Comparison of ENCODE assay signal across 36 cellular contexts in the genomic region with DNA sequence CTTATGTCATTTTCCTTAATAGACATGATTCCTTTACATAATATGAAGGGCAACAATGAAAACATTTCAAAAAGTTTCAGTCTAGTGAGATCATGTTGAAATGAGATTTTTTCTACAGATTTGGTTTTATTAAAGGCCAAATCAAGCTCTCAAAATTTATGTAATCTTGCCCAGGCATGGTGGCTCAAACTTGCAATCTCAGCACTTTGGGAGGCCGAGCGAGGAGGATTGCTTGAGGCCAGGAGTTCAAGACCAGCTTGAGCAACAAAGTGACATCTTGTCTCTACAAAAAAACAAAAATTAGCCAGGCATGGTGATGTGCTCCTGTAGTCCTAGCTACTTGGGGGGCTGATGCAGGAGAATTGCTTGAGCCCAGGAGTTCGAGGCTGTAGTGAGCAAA.
"Had no signal": no experiment of that assay in that cellular context is flagged by ENCODE, and none has a peak within 500 bp of the region (broad histone marks: within the 10 kb centered on the region; RNA-seq: fewer than 3 reads in every experiment).

No MANE protein-coding gene starts in this region.

- H3K9me3 Mint-ChIP-seq: activated B cell treated with CpG ODN at 0.5 μM for 24 hours; activated CD4-positive, alpha-beta memory T cell treated with anti-CD3 and anti-CD28 coated beads for 36 hours; activated CD4-positive, alpha-beta T cell treated with anti-CD3 and anti-CD28 coated beads, Interleukin-2, amount 10 ng/mL, durations not matched to agents 24 days and 14 days; activated CD8-positive, alpha-beta T cell treated with anti-CD3 and anti-CD28 coated beads for 36 hours; activated naive CD4-positive, alpha-beta T cell treated with anti-CD3 and anti-CD28 coated beads for 36 hours; activated naive CD4-positive, alpha-beta T cell treated with anti-CD3 and anti-CD28 coated beads, Interleukin-2, amount 50 U/mL, for 72 hours; activated naive CD8-positive, alpha-beta T cell treated with anti-CD3 and anti-CD28 coated beads for 36 hours; activated T-cell treated with anti-CD3 and anti-CD28 coated beads, Interleukin-2, amount 50 U/mL, for 4 hours; activated T-cell treated with anti-CD3 and anti-CD28 coated beads, Interleukin-2, amount 50 U/mL, for 72 hours; activated T-helper 1 cell treated with anti-CD3 and anti-CD28 coated beads, Interleukin-12 subunit alpha, Interleukin-12 subunit beta, Interleukin-2, Interleukin-4 antibody, amounts not matched to agents 30 ng/mL and 10 ng/mL and 1 ng/mL, durations not matched to agents 14 hours and 24 hours and 36 hours; activated T-helper 17 cell treated with anti-CD3 and anti-CD28 coated beads, Interleukin-2, amount 50 U/mL, for 72 hours; T-helper 1 cell treated with Interleukin-12 subunit alpha and Interleukin-12 subunit beta and Interleukin-4 antibody, amounts not matched to agents 30 μg/mL and 1 μg/mL, for 36 hours; T-helper 2 cell treated with Interferon-gamma antibody and Interleukin-4, amounts not matched to agents 5 μg/mL and 100 μg/mL, for 36 hours had no signal

- DNase-seq: activated B cell treated with CpG ODN at 0.5 μM for 24 hours; activated CD4-positive, alpha-beta memory T cell treated with anti-CD3 and anti-CD28 coated beads for 36 hours; activated CD4-positive, alpha-beta T cell treated with anti-CD3 and anti-CD28 coated beads for 4 hours; activated CD4-positive, alpha-beta T cell treated with anti-CD3 and anti-CD28 coated beads, Interleukin-2, amount 10 ng/mL, durations not matched to agents 24 days and 14 days; activated CD4-positive, alpha-beta T cell treated with anti-CD3 and anti-CD28 coated beads, Interleukin-2, amount 50 U/mL, for 1 hour; activated CD4-positive, alpha-beta T cell treated with anti-CD3 and anti-CD28 coated beads, Interleukin-2, amount 50 U/mL, for 4 hours; activated CD4-positive, CD25-positive, alpha-beta regulatory T cell treated with anti-CD3 and anti-CD28 coated beads, Interleukin-2, amount 50 U/mL, for 72 hours; activated CD8-positive, alpha-beta memory T cell treated with anti-CD3 and anti-CD28 coated beads, Interleukin-2, amount 50 U/mL, for 4 hours; activated CD8-positive, alpha-beta T cell treated with anti-CD3 and anti-CD28 coated beads for 36 hours; activated effector memory CD4-positive, alpha-beta T cell treated with anti-CD3 and anti-CD28 coated beads, Interleukin-2, amount 50 U/mL, for 16 hours; activated gamma-delta T cell treated with Interleukin-2 at 50 U/mL for 16 hours; activated naive CD4-positive, alpha-beta T cell; activated naive CD4-positive, alpha-beta T cell treated with anti-CD3 and anti-CD28 coated beads for 36 hours; activated naive CD4-positive, alpha-beta T cell treated with anti-CD3 and anti-CD28 coated beads, Interleukin-2, amount 50 U/mL, for 16 hours; activated naive CD8-positive, alpha-beta T cell treated with anti-CD3 and anti-CD28 coated beads for 36 hours; activated T-cell treated with anti-CD3 and anti-CD28 coated beads for 4 hours; activated T-cell treated with anti-CD3 and anti-CD28 coated beads, Interleukin-2, amount 50 U/mL, for 1 hour; activated T-cell treated with anti-CD3 and anti-CD28 coated beads, Interleukin-2, amount 50 U/mL, for 4 hours; activated T-cell treated with anti-CD3 and anti-CD28 coated beads, Interleukin-2, amount 50 U/mL, for 72 hours; adrenal gland; amniotic stem cell; aorta; body of pancreas; brain microvascular endothelial cell; central memory CD4-positive, alpha-beta T cell; T-helper 2 cell; T-helper 9 cell had no signal

- FAIRE-seq: astrocyte, TTC549 had no signal

- ATAC-seq: activated CD8-positive, alpha-beta T cell treated with anti-CD3 and anti-CD28 coated beads for 36 hours; activated naive CD4-positive, alpha-beta T cell treated with anti-CD3 and anti-CD28 coated beads, Interleukin-2, amount 50 U/mL, for 72 hours; activated T-cell treated with anti-CD3 and anti-CD28 coated beads, Interleukin-2, amount 50 U/mL, for 4 hours; activated T-cell treated with anti-CD3 and anti-CD28 coated beads, Interleukin-2, amount 50 U/mL, for 72 hours; activated T-helper 17 cell treated with anti-CD3 and anti-CD28 coated beads, Interleukin-2, amount 50 U/mL, for 72 hours; body of pancreas had no signal

- H3K4me1 Mint-ChIP-seq: activated naive CD8-positive, alpha-beta T cell treated with anti-CD3 and anti-CD28 coated beads for 36 hours; activated T-helper 17 cell treated with anti-CD3 and anti-CD28 coated beads, Interleukin-2, amount 50 U/mL, for 72 hours had no signal

- H3K27me3 Mint-ChIP-seq: activated B cell treated with CpG ODN at 0.5 μM for 24 hours; activated CD4-positive, alpha-beta memory T cell treated with anti-CD3 and anti-CD28 coated beads for 36 hours; activated CD4-positive, alpha-beta T cell treated with anti-CD3 and anti-CD28 coated beads, Interleukin-2, amount 10 ng/mL, durations not matched to agents 24 days and 14 days; activated CD8-positive, alpha-beta T cell treated with anti-CD3 and anti-CD28 coated beads for 36 hours; activated naive CD8-positive, alpha-beta T cell treated with anti-CD3 and anti-CD28 coated beads for 36 hours; activated T-helper 17 cell treated with anti-CD3 and anti-CD28 coated beads, Interleukin-2, amount 50 U/mL, for 72 hours had no signal

- H3K4me3 Mint-ChIP-seq: activated B cell treated with CpG ODN at 0.5 μM for 24 hours; activated CD4-positive, alpha-beta memory T cell treated with anti-CD3 and anti-CD28 coated beads for 36 hours; activated CD4-positive, alpha-beta T cell treated with anti-CD3 and anti-CD28 coated beads, Interleukin-2, amount 10 ng/mL, durations not matched to agents 24 days and 14 days; activated CD8-positive, alpha-beta T cell treated with anti-CD3 and anti-CD28 coated beads for 36 hours; activated naive CD4-positive, alpha-beta T cell treated with anti-CD3 and anti-CD28 coated beads for 36 hours; activated naive CD8-positive, alpha-beta T cell treated with anti-CD3 and anti-CD28 coated beads for 36 hours; activated T-cell treated with anti-CD3 and anti-CD28 coated beads, Interleukin-2, amount 50 U/mL, for 4 hours; activated T-cell treated with anti-CD3 and anti-CD28 coated beads, Interleukin-2, amount 50 U/mL, for 72 hours; activated T-helper 1 cell treated with anti-CD3 and anti-CD28 coated beads, Interleukin-12 subunit alpha, Interleukin-12 subunit beta, Interleukin-2, Interleukin-4 antibody, amounts not matched to agents 30 ng/mL and 10 ng/mL and 1 ng/mL, durations not matched to agents 14 hours and 24 hours and 36 hours; activated T-helper 17 cell treated with anti-CD3 and anti-CD28 coated beads, Interleukin-2, amount 50 U/mL, for 72 hours; T-helper 1 cell treated with Interleukin-12 subunit alpha and Interleukin-12 subunit beta and Interleukin-4 antibody, amounts not matched to agents 30 μg/mL and 1 μg/mL, for 36 hours; T-helper 2 cell treated with Interferon-gamma antibody and Interleukin-4, amounts not matched to agents 5 μg/mL and 100 μg/mL, for 36 hours had no signal

- H3K9me3 ChIP-seq: adrenal gland, body of pancreas, breast epithelium had no signal

- H3K27ac Mint-ChIP-seq: activated B cell treated with CpG ODN at 0.5 μM for 24 hours; activated CD4-positive, alpha-beta memory T cell treated with anti-CD3 and anti-CD28 coated beads for 36 hours; activated CD4-positive, alpha-beta T cell treated with anti-CD3 and anti-CD28 coated beads, Interleukin-2, amount 10 ng/mL, durations not matched to agents 24 days and 14 days; activated CD8-positive, alpha-beta T cell treated with anti-CD3 and anti-CD28 coated beads for 36 hours; activated naive CD4-positive, alpha-beta T cell treated with anti-CD3 and anti-CD28 coated beads for 36 hours; activated naive CD4-positive, alpha-beta T cell treated with anti-CD3 and anti-CD28 coated beads, Interleukin-2, amount 50 U/mL, for 72 hours; activated naive CD8-positive, alpha-beta T cell treated with anti-CD3 and anti-CD28 coated beads for 36 hours; activated T-cell treated with anti-CD3 and anti-CD28 coated beads, Interleukin-2, amount 50 U/mL, for 72 hours; activated T-helper 1 cell treated with anti-CD3 and anti-CD28 coated beads, Interleukin-12 subunit alpha, Interleukin-12 subunit beta, Interleukin-2, Interleukin-4 antibody, amounts not matched to agents 30 ng/mL and 10 ng/mL and 1 ng/mL, durations not matched to agents 14 hours and 24 hours and 36 hours; activated T-helper 17 cell treated with anti-CD3 and anti-CD28 coated beads, Interleukin-2, amount 50 U/mL, for 72 hours; T-helper 1 cell treated with Interleukin-12 subunit alpha and Interleukin-12 subunit beta and Interleukin-4 antibody, amounts not matched to agents 30 μg/mL and 1 μg/mL, for 36 hours; T-helper 2 cell treated with Interferon-gamma antibody and Interleukin-4, amounts not matched to agents 5 μg/mL and 100 μg/mL, for 36 hours had no signal

- H3K27me3 ChIP-seq: adrenal gland, body of pancreas, brain microvascular endothelial cell, breast epithelium had no signal

- H3K4me3 ChIP-seq: adrenal gland, body of pancreas, breast epithelium had no signal

- H3K36me3 ChIP-seq: breast epithelium had no signal

- H3K27ac ChIP-seq: adrenal gland, body of pancreas, brain microvascular endothelial cell, breast epithelium, VCaP had no signal

- H3K36me3 Mint-ChIP-seq: activated naive CD4-positive, alpha-beta T cell treated with anti-CD3 and anti-CD28 coated beads, Interleukin-2, amount 50 U/mL, for 72 hours had no signal

- H3K4me1 ChIP-seq: adrenal gland, body of pancreas, breast epithelium had no signal
